In the genomic region with DNA sequence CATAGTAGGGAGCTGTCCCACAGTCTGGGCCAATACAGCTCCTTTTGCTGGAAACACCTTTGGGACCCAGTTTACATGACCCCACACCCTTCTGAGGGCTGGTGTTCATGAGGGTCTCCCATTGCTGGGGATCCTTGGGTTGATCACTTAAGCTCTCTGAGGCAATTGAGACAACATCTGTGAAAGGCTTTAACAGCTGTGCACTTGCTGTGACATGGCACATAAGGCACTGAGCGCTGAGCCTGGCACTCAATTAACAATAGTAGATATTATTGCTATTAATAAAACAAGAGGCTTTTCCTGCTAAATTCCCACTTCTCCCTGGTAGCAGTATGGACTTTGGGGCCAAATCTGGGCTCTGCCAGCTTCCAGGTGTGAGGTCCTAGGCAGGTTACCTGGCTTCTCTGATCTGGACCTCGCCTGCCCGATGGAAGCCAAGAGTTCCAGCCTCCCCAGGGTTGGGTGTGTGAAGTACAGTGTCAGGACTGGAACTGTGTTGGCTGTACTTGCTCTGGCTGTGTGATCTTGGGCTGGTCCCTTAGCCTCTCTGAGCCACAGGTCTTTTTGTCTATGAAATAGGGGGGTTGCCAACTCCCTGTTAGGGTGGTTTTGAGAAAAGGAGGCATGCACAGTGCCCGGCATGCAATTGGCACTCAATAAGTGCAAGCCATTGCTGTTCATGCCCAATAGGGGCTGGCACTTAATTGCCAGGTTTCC, we compare ENCODE assay signal across 9 cellular contexts. TPM values are rescaled to one million over a fixed set of nuclear protein-coding genes. Genes with fewer than 3 reads are reported as not detected.
A peak's percentile ranks its signal among the peaks of the same experiment; 100 is the strongest.
DNase-seq lines count a peak whose midpoint lies in the region; ATAC-seq and TF ChIP-seq lines count a peak whose summit lies in the region.
"Had no signal": no experiment of that assay in that cellular context is flagged by ENCODE, and none has a peak within 500 bp of the region (broad histone marks: within the 10 kb centered on the region; RNA-seq: fewer than 3 reads in every experiment).

No MANE protein-coding gene starts in this region.

- H3K4me3 ChIP-seq in liver (ENCODE audit: low read depth in 1 of 3, low read length in 3 of 3): no peak overlapping the region
- peak overlapping the region; percentile 54 for H3K4me3 ChIP-seq in thoracic aorta

- H3K27ac ChIP-seq in liver (ENCODE audit: low read depth in 1 of 2, low read length in 2 of 2): peak overlapping the region; percentile 80 to 85
- peak overlapping the region; percentile 66 to 80 for H3K27ac ChIP-seq in thoracic aorta

- peaks cover 9% of the 10 kb centered on the region for H3K36me3 Mint-ChIP-seq in activated naive CD4-positive, alpha-beta T cell treated with anti-CD3 and anti-CD28 coated beads for 36 hours (ENCODE audit: low read depth)
- peaks cover 4 to 9% of the 10 kb centered on the region in 2 donors for H3K36me3 Mint-ChIP-seq in activated naive CD4-positive, alpha-beta T cell treated with anti-CD3 and anti-CD28 coated beads, Interleukin-2, amount 50 U/mL, for 72 hours
- peaks cover 49% of the 10 kb centered on the region for H3K36me3 Mint-ChIP-seq in activated naive CD8-positive, alpha-beta T cell treated with anti-CD3 and anti-CD28 coated beads for 36 hours

- intact Hi-C loops in activated naive CD4-positive, alpha-beta T cell treated with anti-CD3 and anti-CD28 coated beads for 36 hours (cut with micrococcal nuclease): loop anchor here (5.0 to 10.0 kb wide), 4 partner anchors 138 to 996 kb away; partner anchors contain the start of genes PPP1CC and RPL6

- no peaks in the 10 kb centered on the region for H3K27me3 Mint-ChIP-seq in activated naive CD4-positive, alpha-beta T cell treated with anti-CD3 and anti-CD28 coated beads for 36 hours (ENCODE audit: low read depth)
- H3K27me3 Mint-ChIP-seq in activated naive CD8-positive, alpha-beta T cell treated with anti-CD3 and anti-CD28 coated beads for 36 hours: no peaks in the 10 kb centered on the region

- no peaks in the 10 kb centered on the region for H3K9me3 ChIP-seq in liver (ENCODE audit: control insufficient read depth in 4 of 4, low read length in 3 of 4)
- no peaks in the 10 kb centered on the region for H3K9me3 ChIP-seq in thoracic aorta

- peak overlapping the region; percentile 61 for H3K4me3 Mint-ChIP-seq in activated naive CD4-positive, alpha-beta T cell treated with anti-CD3 and anti-CD28 coated beads for 36 hours
- H3K4me3 Mint-ChIP-seq in activated naive CD8-positive, alpha-beta T cell treated with anti-CD3 and anti-CD28 coated beads for 36 hours: peak overlapping the region; percentile 97

- WGBS in liver: 80% methylated on average over 4 of the region's 4 CpGs

- no peak for DNase-seq in activated naive CD4-positive, alpha-beta T cell treated with anti-CD3 and anti-CD28 coated beads for 36 hours
- DNase-seq in activated naive CD4-positive, alpha-beta T cell treated with anti-CD3 and anti-CD28 coated beads, Interleukin-2, amount 50 U/mL, for 72 hours (ENCODE audit: low spot score in 2 of 2): no peak
- no peak for DNase-seq in activated naive CD8-positive, alpha-beta T cell treated with anti-CD3 and anti-CD28 coated beads for 36 hours
- DNase-seq in thoracic aorta (ENCODE audit: low spot score) (no peak), HPDE6-E6E7 (ENCODE audit: extremely low spot score) (no peak)

- H3K4me1 ChIP-seq in liver (ENCODE audit: control insufficient read depth in 4 of 4, insufficient read depth in 4 of 4, low read length in 3 of 4) (peaks cover 17 to 76% (median 58%) of the 10 kb centered on the region in 4 donors), thoracic aorta (ENCODE audit: control insufficient read depth in 1 of 2, low read depth in 2 of 2) (peaks cover 37 to 90% of the 10 kb centered on the region in 2 donors)

- H3K9ac ChIP-seq in liver (ENCODE audit: low read depth in 1 of 2, low read length in 2 of 2): peak overlapping the region in 1 of 2 donors; percentile 50

- peaks cover 74% of the 10 kb centered on the region for H3K4me1 Mint-ChIP-seq in activated naive CD4-positive, alpha-beta T cell treated with anti-CD3 and anti-CD28 coated beads for 36 hours (ENCODE audit: low read depth)
- peaks cover 64% of the 10 kb centered on the region for H3K4me1 Mint-ChIP-seq in activated naive CD8-positive, alpha-beta T cell treated with anti-CD3 and anti-CD28 coated beads for 36 hours

- H3K27me3 ChIP-seq in liver (ENCODE audit: control insufficient read depth in 4 of 4, insufficient read depth in 4 of 4, low read length in 3 of 4) (no peaks in the 10 kb centered on the region), thoracic aorta (replicated peaks; ENCODE audit: insufficient read depth) (no peaks in the 10 kb centered on the region)

- peak overlapping the region; percentile 76 for H3K27ac Mint-ChIP-seq in activated naive CD4-positive, alpha-beta T cell treated with anti-CD3 and anti-CD28 coated beads for 36 hours
- H3K27ac Mint-ChIP-seq in activated naive CD4-positive, alpha-beta T cell treated with anti-CD3 and anti-CD28 coated beads, Interleukin-2, amount 50 U/mL, for 72 hours: peak overlapping the region in 1 of 2 donors; percentile 48
- H3K27ac Mint-ChIP-seq in activated naive CD8-positive, alpha-beta T cell treated with anti-CD3 and anti-CD28 coated beads for 36 hours: peak overlapping the region; percentile 69

- H3K36me3 ChIP-seq in liver (ENCODE audit: control insufficient read depth in 4 of 4, insufficient read depth in 3 of 4, low read depth in 1 of 4, low read length in 3 of 4): no peaks in the 10 kb centered on the region
- no peaks in the 10 kb centered on the region for H3K36me3 ChIP-seq in thoracic aorta

- CTCF ChIA-PET in activated naive CD4-positive, alpha-beta T cell treated with anti-CD3 and anti-CD28 coated beads for 36 hours (lab: Charles Lee): interaction anchor here (1.2 to 25.8 kb wide), 5 partner anchors 10 to 42 kb away, joined by 3 to 763 read pairs (median 5); no protein-coding TSS in a partner anchor

- TF ChIP-seq RAD21 in liver (IDR thresholded peaks at IDR 0.05): no peak

- ATAC-seq in activated naive CD4-positive, alpha-beta T cell treated with anti-CD3 and anti-CD28 coated beads, Interleukin-2, amount 50 U/mL, for 72 hours: no peak
- ATAC-seq in thoracic aorta (ENCODE audit: insufficient number of reproducible peaks, low FRiP score, low read depth): no peak
- ATAC-seq in HG03196 (IDR thresholded peaks at IDR 0.05; ENCODE audit: unreplicated experiment): no peak
- ATAC-seq in GM18907 (IDR thresholded peaks at IDR 0.05; ENCODE audit: unreplicated experiment): no peak
- ATAC-seq: left lobe of liver had no signal

- TF ChIP-seq CTCF in liver (IDR thresholded peaks at IDR 0.05; ENCODE audit: low read depth, low read length, missing input control) (no peak), thoracic aorta (IDR thresholded peaks at IDR 0.05) (no peak)

- no peaks in the 10 kb centered on the region for H3K9me3 Mint-ChIP-seq in activated naive CD4-positive, alpha-beta T cell treated with anti-CD3 and anti-CD28 coated beads for 36 hours
- no peaks in the 10 kb centered on the region for H3K9me3 Mint-ChIP-seq in activated naive CD4-positive, alpha-beta T cell treated with anti-CD3 and anti-CD28 coated beads, Interleukin-2, amount 50 U/mL, for 72 hours
- H3K9me3 Mint-ChIP-seq in activated naive CD8-positive, alpha-beta T cell treated with anti-CD3 and anti-CD28 coated beads for 36 hours: no peaks in the 10 kb centered on the region

TF ChIP-seq in liver, 16 proteins besides CTCF, POLR2A, EP300 and RAD21 (continues in another document):
- TF ChIP-seq TAF1 (conservative IDR thresholded peaks at IDR 0.05) (no peak), GABPA (IDR thresholded peaks at IDR 0.05 in 1 of 2, conservative IDR thresholded peaks at IDR 0.05 in 1 of 2) (no peak), HNF4A (conservative IDR thresholded peaks at IDR 0.05) (no peak), SP1 (IDR thresholded peaks at IDR 0.05) (no peak), HNF4G (IDR thresholded peaks at IDR 0.05) (no peak), FOXA2 (IDR thresholded peaks at IDR 0.05) (no peak), ATF3 (IDR thresholded peaks at IDR 0.05) (no peak), FOXA1 (IDR thresholded peaks at IDR 0.05) (no peak)
- TF ChIP-seq, protein P1, sequence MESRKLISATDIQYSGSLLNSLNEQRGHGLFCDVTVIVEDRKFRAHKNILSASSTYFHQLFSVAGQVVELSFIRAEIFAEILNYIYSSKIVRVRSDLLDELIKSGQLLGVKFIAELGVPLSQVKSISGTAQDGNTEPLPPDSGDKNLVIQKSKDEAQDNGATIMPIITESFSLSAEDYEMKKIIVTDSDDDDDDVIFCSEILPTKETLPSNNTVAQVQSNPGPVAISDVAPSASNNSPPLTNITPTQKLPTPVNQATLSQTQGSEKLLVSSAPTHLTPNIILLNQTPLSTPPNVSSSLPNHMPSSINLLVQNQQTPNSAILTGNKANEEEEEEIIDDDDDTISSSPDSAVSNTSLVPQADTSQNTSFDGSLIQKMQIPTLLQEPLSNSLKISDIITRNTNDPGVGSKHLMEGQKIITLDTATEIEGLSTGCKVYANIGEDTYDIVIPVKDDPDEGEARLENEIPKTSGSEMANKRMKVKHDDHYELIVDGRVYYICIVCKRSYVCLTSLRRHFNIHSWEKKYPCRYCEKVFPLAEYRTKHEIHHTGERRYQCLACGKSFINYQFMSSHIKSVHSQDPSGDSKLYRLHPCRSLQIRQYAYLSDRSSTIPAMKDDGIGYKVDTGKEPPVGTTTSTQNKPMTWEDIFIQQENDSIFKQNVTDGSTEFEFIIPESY (IDR thresholded peaks at IDR 0.05): no peak

RNA-seq across cellular contexts. Expression of gene SH2B3, which starts 3.1 kb away (rescaled TPM):
- 10 to 100 TPM; 21.1 to 21.3 TPM for total RNA-seq in activated naive CD4-positive, alpha-beta T cell treated with anti-CD3 and anti-CD28 coated beads for 36 hours
- 10 to 100 TPM; 18.0 to 24.6 TPM for total RNA-seq in activated naive CD4-positive, alpha-beta T cell treated with anti-CD3 and anti-CD28 coated beads, Interleukin-2, amount 50 U/mL, for 72 hours
- 10 to 100 TPM; 58.5 to 59.4 TPM for total RNA-seq in activated naive CD8-positive, alpha-beta T cell treated with anti-CD3 and anti-CD28 coated beads for 36 hours
- total RNA-seq in liver (10 to 100 TPM; 10.7 to 18.7 TPM), thoracic aorta (100 to 1,000 TPM in 1 of 2 donors, 10 to 100 TPM in 1; 48.6 to 117 TPM)
- 1 to 10 TPM; 4.4 to 6.9 TPM for polyA plus RNA-seq in liver

RNA-seq across cellular contexts. Expression of gene PHETA1, which starts 39.9 kb away (rescaled TPM):
- total RNA-seq in activated naive CD4-positive, alpha-beta T cell treated with anti-CD3 and anti-CD28 coated beads for 36 hours: 1 to 10 TPM in 1 of 2 experiments, under 1 TPM in 1; 0.35 to 1.0 TPM
- total RNA-seq in activated naive CD4-positive, alpha-beta T cell treated with anti-CD3 and anti-CD28 coated beads, Interleukin-2, amount 50 U/mL, for 72 hours: 1 to 10 TPM in 1 of 2 donors, under 1 TPM in 1; 0.64 to 1.5 TPM
- 1 to 10 TPM; 2.0 to 2.4 TPM for total RNA-seq in activated naive CD8-positive, alpha-beta T cell treated with anti-CD3 and anti-CD28 coated beads for 36 hours
- total RNA-seq in liver: 1 to 10 TPM; 2.4 to 5.7 TPM
- 1 to 10 TPM; 2.5 to 5.4 TPM for polyA plus RNA-seq in liver
- 10 to 100 TPM; 12.6 to 14.7 TPM for total RNA-seq in thoracic aorta
